In the genomic region with DNA sequence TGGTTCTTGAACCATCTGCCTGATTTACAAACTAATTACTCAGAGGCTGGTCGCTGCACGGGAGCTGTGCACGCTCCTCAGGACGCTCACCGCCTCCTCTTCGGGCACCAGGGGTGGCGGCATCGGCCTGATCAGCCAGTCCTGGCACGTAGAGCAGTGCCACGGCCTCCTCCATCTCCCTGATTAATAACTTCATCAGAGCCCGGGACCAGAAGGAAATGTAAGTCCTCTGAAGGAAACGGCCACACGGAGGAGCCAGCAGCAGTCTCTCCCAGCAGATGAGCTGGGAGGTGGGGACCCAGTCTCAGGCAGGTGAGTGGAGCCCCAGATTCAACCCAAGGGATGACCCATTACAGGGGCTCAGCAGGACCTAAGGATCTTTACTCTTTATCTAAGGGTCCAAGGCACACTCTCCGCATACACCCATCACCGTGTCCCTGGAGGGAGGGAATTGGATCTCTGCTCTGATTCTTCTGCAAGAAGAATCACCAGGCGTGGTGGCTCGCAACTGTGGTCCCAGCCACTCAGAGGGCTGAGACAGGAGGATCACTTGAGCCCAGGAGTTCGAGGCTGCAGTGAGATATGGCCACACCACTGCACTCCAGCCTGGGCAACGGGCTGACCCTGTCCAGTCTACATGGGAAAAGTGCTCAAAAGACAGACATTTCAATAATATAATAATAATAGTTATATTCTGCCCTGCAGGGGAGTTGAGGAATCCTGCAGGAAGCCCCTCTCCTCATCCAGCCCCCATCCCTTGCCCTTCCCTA, we compare ENCODE assay signal across 1 cellular context.
TF ChIP-seq lines count a peak whose summit lies in the region.

No MANE protein-coding gene starts in this region.

TF ChIP-seq in IMR-90, 13 proteins besides CTCF, POLR2A, EP300 and RAD21 (continued from another document):
- TF ChIP-seq RCOR1 (IDR thresholded peaks at IDR 0.05; ENCODE audit: insufficient replicate concordance, low read length), result no peak
- TF ChIP-seq CEBPB (IDR thresholded peaks at IDR 0.05; ENCODE audit: low read depth, low read length), result no peak
- no peak for TF ChIP-seq NFE2L2 (IDR thresholded peaks at IDR 0.05; ENCODE audit: low read depth, low read length)
- TF ChIP-seq CHD1 (IDR thresholded peaks at IDR 0.05; ENCODE audit: low read depth, low read length), result no peak
- TF ChIP-seq SMC3 (IDR thresholded peaks at IDR 0.05; ENCODE audit: low read depth, low read length), result no peak
- TF ChIP-seq, protein P1, sequence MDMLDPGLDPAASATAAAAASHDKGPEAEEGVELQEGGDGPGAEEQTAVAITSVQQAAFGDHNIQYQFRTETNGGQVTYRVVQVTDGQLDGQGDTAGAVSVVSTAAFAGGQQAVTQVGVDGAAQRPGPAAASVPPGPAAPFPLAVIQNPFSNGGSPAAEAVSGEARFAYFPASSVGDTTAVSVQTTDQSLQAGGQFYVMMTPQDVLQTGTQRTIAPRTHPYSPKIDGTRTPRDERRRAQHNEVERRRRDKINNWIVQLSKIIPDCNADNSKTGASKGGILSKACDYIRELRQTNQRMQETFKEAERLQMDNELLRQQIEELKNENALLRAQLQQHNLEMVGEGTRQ (IDR thresholded peaks at IDR 0.05; ENCODE audit: low read depth, low read length), result no peak
- TF ChIP-seq FOS (IDR thresholded peaks at IDR 0.05; ENCODE audit: low read depth, low read length), result no peak
- no peak for TF ChIP-seq MXI1 (IDR thresholded peaks at IDR 0.05; ENCODE audit: borderline replicate concordance, low read depth, low read length)
- TF ChIP-seq MAFK (IDR thresholded peaks at IDR 0.05; ENCODE audit: low read depth, low read length), result no peak
- TF ChIP-seq, protein P2, sequence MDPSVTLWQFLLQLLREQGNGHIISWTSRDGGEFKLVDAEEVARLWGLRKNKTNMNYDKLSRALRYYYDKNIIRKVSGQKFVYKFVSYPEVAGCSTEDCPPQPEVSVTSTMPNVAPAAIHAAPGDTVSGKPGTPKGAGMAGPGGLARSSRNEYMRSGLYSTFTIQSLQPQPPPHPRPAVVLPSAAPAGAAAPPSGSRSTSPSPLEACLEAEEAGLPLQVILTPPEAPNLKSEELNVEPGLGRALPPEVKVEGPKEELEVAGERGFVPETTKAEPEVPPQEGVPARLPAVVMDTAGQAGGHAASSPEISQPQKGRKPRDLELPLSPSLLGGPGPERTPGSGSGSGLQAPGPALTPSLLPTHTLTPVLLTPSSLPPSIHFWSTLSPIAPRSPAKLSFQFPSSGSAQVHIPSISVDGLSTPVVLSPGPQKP (IDR thresholded peaks at IDR 0.05; ENCODE audit: borderline replicate concordance, low read depth, low read length), result no peak
